In the genomic region with DNA sequence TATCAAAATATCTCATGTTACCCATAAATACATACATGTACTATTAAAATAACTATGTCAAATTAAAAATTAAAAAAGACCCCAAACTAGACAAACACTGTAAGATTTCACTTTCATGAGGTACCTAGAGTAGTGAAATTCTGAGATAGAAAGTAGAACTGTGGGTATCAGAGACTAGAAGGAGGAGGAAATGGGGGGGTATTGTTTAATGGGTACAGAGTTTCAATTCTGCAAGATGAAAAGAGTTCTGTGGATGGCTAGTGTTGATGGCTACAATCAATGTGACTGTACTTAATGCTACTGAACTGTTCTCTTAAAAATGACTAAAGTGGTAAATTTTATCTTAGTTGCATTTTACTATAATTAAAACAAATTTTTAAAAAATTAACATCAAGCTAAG, we compare ENCODE assay signal across 11 cellular contexts. TPM values are rescaled to one million over a fixed set of nuclear protein-coding genes. Genes with fewer than 3 reads are reported as not detected.
A peak's percentile ranks its signal among the peaks of the same experiment; 100 is the strongest.
DNase-seq lines count a peak whose midpoint lies in the region; ATAC-seq and TF ChIP-seq lines count a peak whose summit lies in the region.
"Had no signal": no experiment of that assay in that cellular context is flagged by ENCODE, and none has a peak within 500 bp of the region (broad histone marks: within the 10 kb centered on the region; RNA-seq: fewer than 3 reads in every experiment).

No MANE protein-coding gene starts in this region.

- H3K4me3 Mint-ChIP-seq in CD4-positive, alpha-beta memory T cell, result peak overlapping the region in 5 of 8 donors; percentile 3 to 74 (median 27)

- CTCF ChIA-PET in CD4-positive, alpha-beta memory T cell (lab: Charles Lee; ENCODE audit: partially characterized antibody), result interaction anchor here (0.6 to 2.3 kb wide), 6 partner anchors 8 to 49 kb away, joined by 3 to 6 read pairs (median 4); no protein-coding TSS in a partner anchor

- H2BK15ac ChIP-seq in mesenchymal stem cell (ENCODE audit: low read depth, poor library complexity, severe bottlenecking), result no peak overlapping the region

- peak overlapping the region; percentile 6 to 88 (median 59) for H3K27ac Mint-ChIP-seq in CD4-positive, alpha-beta memory T cell

- H3K27me3 Mint-ChIP-seq in CD4-positive, alpha-beta memory T cell, result no peaks in the 10 kb centered on the region

- H3K4ac ChIP-seq in mesenchymal stem cell (ENCODE audit: low read depth in 1 of 2, low read length in 2 of 2), result no peak overlapping the region

- H2BK12ac ChIP-seq in mesenchymal stem cell (ENCODE audit: low read length in 2 of 2), result no peak overlapping the region

- no peak overlapping the region for H2AK5ac ChIP-seq in mesenchymal stem cell (ENCODE audit: low read length, severe bottlenecking)

- no peak for TF ChIP-seq EP300 in tibial nerve (IDR thresholded peaks at IDR 0.05)

- H3K9me3 ChIP-seq in CD4-positive, alpha-beta memory T cell (ENCODE audit: control insufficient read depth in 1 of 2, low read length in 2 of 2), result no peaks in the 10 kb centered on the region
- H3K9me3 ChIP-seq in tibial nerve (peaks cover 0 to 14% (median 5%) of the 10 kb centered on the region in 4 donors), mesenchymal stem cell (ENCODE audit: control insufficient read depth, low read length) (no peaks in the 10 kb centered on the region)
- H3K9me3 ChIP-seq: prostate gland had no signal

- H3K4me1 ChIP-seq in CD4-positive, alpha-beta memory T cell (ENCODE audit: insufficient read depth, low read length), result peaks cover 61% of the 10 kb centered on the region
- H3K4me1 ChIP-seq in tibial nerve (peaks cover 0 to 23% (median 2%) of the 10 kb centered on the region in 4 donors), mesenchymal stem cell (ENCODE audit: control insufficient read depth, insufficient read depth, low read depth, low read length) (peaks cover 3% of the 10 kb centered on the region)
- H3K4me1 ChIP-seq: prostate gland had no signal

- H3K27ac ChIP-seq in CD4-positive, alpha-beta memory T cell (ENCODE audit: low read depth, low read length), result no peak overlapping the region
- no peak overlapping the region for H3K27ac ChIP-seq in tibial nerve
- H3K27ac ChIP-seq in mesenchymal stem cell (ENCODE audit: low read length, poor library complexity, severe bottlenecking), result no peak overlapping the region
- H3K27ac ChIP-seq: prostate gland had no signal

- H3K4me1 Mint-ChIP-seq in CD4-positive, alpha-beta memory T cell, result peaks cover 64 to 88% (median 76%) of the 10 kb centered on the region in 4 donors

- H3K36me3 Mint-ChIP-seq in CD4-positive, alpha-beta memory T cell, result peaks cover 19 to 22% of the 10 kb centered on the region in 2 donors

- DNase-seq in CD4-positive, alpha-beta memory T cell, result peak in 1 of 5 donors; percentile 11
- DNase-seq in GM19238 (ENCODE audit: insufficient read length, low spot score), result peak; percentile 6
- DNase-seq in MV-4-11 (lab: John Stamatoyannopoulos, UW), result peak; percentile 18
- no peak for DNase-seq in stimulated activated CD4-positive, alpha-beta T cell treated with anti-CD3 and anti-CD28 coated beads, Interleukin-4, amount 100 ng/mL, for 4 hours
- no peak for DNase-seq in DMS153 (lab: John Stamatoyannopoulos, UW)
- no peak for DNase-seq in tibial nerve (ENCODE audit: low spot score in 2 of 2)
- DNase-seq in mesenchymal stem cell, result no peak
- DNase-seq: left cardiac atrium, NCI-H446 had no signal

- no peak overlapping the region for H4K91ac ChIP-seq in mesenchymal stem cell (ENCODE audit: low read length)

- peak; percentile 66 for ATAC-seq in HG02870 (IDR thresholded peaks at IDR 0.05; ENCODE audit: unreplicated experiment)
- ATAC-seq: left cardiac atrium had no signal

- no peaks in the 10 kb centered on the region for H3K36me3 ChIP-seq in CD4-positive, alpha-beta memory T cell (ENCODE audit: insufficient read depth, low read length)
- H3K36me3 ChIP-seq in tibial nerve, result peaks cover 0 to 10% (median 0%) of the 10 kb centered on the region in 3 donors
- peaks cover 0 to 5% of the 10 kb centered on the region in 2 experiments for H3K36me3 ChIP-seq in mesenchymal stem cell (ENCODE audit: control insufficient read depth in 1 of 2, insufficient read depth in 2 of 2, low read depth in 1 of 2, low read length in 2 of 2)
- H3K36me3 ChIP-seq: prostate gland had no signal

- POLR2A ChIA-PET in CD4-positive, alpha-beta memory T cell (lab: Charles Lee; ENCODE audit: partially characterized antibody), result interaction anchor here (1.7 to 2.3 kb wide), 2 partner anchors 36 to 38 kb away, joined by 13 to 16 read pairs; partner anchors contain the start of gene RFX7

- intact Hi-C loops in CD4-positive, alpha-beta memory T cell (cut with micrococcal nuclease), result loop anchor here (2.0 kb wide), 1 partner anchor 36 kb away; the partner anchor contains the start of gene RFX7

- H2BK120ac ChIP-seq in mesenchymal stem cell (ENCODE audit: low read depth, low read length), result no peak overlapping the region

- H3K9me3 Mint-ChIP-seq in CD4-positive, alpha-beta memory T cell, result peaks cover 1 to 21% (median 15%) of the 10 kb centered on the region in 8 donors

- H3K18ac ChIP-seq in mesenchymal stem cell (ENCODE audit: low read depth in 1 of 2, low read length in 2 of 2), result no peak overlapping the region

- TF ChIP-seq CTCF in tibial nerve (IDR thresholded peaks at IDR 0.05), result no peak

- TF ChIP-seq POLR2A in tibial nerve (IDR thresholded peaks at IDR 0.05), result no peak

- no peak overlapping the region for H3K14ac ChIP-seq in mesenchymal stem cell (ENCODE audit: low read length in 2 of 2)

- H4K8ac ChIP-seq in mesenchymal stem cell (ENCODE audit: low read length), result no peak overlapping the region

- H2AFZ ChIP-seq in mesenchymal stem cell (ENCODE audit: low read depth, low read length), result no peak overlapping the region

- H3K4me2 ChIP-seq in mesenchymal stem cell (ENCODE audit: low read length, poor library complexity, severe bottlenecking), result no peak overlapping the region

- no peak overlapping the region for H3K23ac ChIP-seq in mesenchymal stem cell (ENCODE audit: low read length in 2 of 2)

- no peak overlapping the region for H2BK5ac ChIP-seq in mesenchymal stem cell (ENCODE audit: low read depth, low read length, poor library complexity, severe bottlenecking)

- H3K9ac ChIP-seq in mesenchymal stem cell (ENCODE audit: low read length), result no peak overlapping the region

- peaks cover 6% of the 10 kb centered on the region for H3K79me1 ChIP-seq in mesenchymal stem cell (replicated peaks; ENCODE audit: low read length, poor library complexity, severe bottlenecking)

- H3K27me3 ChIP-seq in CD4-positive, alpha-beta memory T cell (ENCODE audit: insufficient read depth, low read length), result no peaks in the 10 kb centered on the region
- H3K27me3 ChIP-seq in tibial nerve (no peaks in the 10 kb centered on the region), mesenchymal stem cell (ENCODE audit: control insufficient read depth in 1 of 2, insufficient read depth in 1 of 2, low read length in 2 of 2) (no peaks in the 10 kb centered on the region)

- no peak overlapping the region for H3K4me3 ChIP-seq in CD4-positive, alpha-beta memory T cell (ENCODE audit: low read length in 2 of 2)
- no peak overlapping the region for H3K4me3 ChIP-seq in tibial nerve
- H3K4me3 ChIP-seq in mesenchymal stem cell (ENCODE audit: insufficient read depth in 1 of 2, low read depth in 1 of 2, low read length in 2 of 2), result no peak overlapping the region
- H3K4me3 ChIP-seq: prostate gland had no signal

RNA-seq across cellular contexts. Expression of gene RFX7, which starts 36.6 kb away (rescaled TPM):
- 10 to 100 TPM; 35.0 to 37.5 TPM for total RNA-seq in CD4-positive, alpha-beta memory T cell
- 1 to 10 TPM in 1 of 2 donors, under 1 TPM in 1; 0.30 to 4.4 TPM for polyA plus RNA-seq in CD4-positive, alpha-beta memory T cell
- total RNA-seq in tibial nerve, result 10 to 100 TPM in 2 of 4 donors, 1 to 10 TPM in 2; 7.1 to 13.8 (median 10.0) TPM
- 15.0 TPM for polyA plus RNA-seq in mesenchymal stem cell (2013, experiment 1 of 2)
- 14.7 TPM for polyA plus RNA-seq in mesenchymal stem cell (2013, experiment 2 of 2)

Comparison
In these comparisons a context has a peak if more than half of its experiments do, and no peak if none do; other contexts are left out.
1. DNase-seq: peak in GM19238 (single experiment) and MV-4-11 (single experiment); none in stimulated activated CD4-positive, alpha-beta T cell treated with anti-CD3 and anti-CD28 coated beads, Interleukin-4, amount 100 ng/mL, for 4 hours (0 of 2), DMS153 (single experiment), tibial nerve (0 of 2) and mesenchymal stem cell (single experiment).